Comparison of ENCODE assay signal across 8 cellular contexts in the genomic region with DNA sequence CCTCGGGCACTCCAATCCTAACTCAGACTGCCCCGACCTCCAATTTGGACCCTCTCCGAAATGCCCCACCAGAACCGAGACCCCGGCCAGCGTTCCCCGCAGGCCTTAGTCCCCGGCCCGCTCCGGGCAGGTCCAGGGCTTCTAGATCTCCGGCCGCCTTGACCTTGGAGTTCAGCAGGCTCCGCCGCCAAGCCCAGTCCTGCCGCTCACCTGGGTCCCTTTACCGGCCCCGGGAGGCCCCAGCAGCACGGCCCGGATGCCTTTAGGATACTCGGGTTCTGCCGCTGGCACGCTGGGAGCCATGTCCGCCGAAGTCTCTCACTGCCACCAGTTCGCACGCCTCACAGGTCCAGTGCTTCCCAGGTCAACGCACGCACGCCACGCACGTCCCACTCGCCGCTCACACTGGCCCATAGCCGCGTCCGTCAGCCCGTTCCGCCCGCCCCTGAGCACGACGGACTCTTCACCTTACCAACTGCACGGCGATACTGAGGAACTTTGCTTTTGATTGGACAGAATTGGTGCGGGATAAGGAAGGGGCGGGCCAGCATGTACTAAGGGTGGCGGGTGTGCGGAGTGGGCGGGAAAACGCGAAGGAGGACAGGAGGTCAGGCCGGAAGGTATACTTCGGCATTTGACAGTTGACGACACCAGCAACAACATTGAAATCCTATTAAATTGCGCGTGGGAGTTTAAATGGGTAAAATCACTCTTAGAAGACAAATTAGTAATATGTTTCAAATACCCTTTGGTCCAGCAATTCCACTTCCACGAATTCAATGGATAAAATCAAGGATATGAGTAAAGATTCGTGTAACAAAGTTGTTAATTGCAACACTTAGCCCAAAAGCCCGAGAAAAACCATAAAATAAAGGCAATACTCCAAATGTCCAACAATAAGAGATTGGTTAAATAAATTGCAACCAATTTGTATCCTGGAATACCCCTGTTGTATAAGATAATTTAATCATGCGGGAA. TPM values are rescaled to one million over a fixed set of nuclear protein-coding genes. Genes with fewer than 3 reads are reported as not detected.
DNase-seq lines count a peak whose midpoint lies in the region; TF ChIP-seq lines count a peak whose summit lies in the region.

A gene (minus strand): TSS at position 358 of the 978 bp plus-strand sequence. CDS start 55 bp downstream, at position 303.

- TF ChIP-seq CTCF in GM20000 (IDR thresholded peaks at IDR 0.05; ENCODE audit: extremely low read depth, missing control alignments): no peak

- H3K4me3 ChIP-seq in effector memory CD4-positive, alpha-beta T cell (ENCODE audit: insufficient read depth, low read depth, low read length, poor library complexity, severe bottlenecking): peak within 1 kb of the TSS; percentile 86

- CTCF ChIA-PET in activated CD8-positive, alpha-beta memory T cell treated with anti-CD3 and anti-CD28 coated beads for 36 hours (lab: Charles Lee): no interaction called here

- no peaks in the 10 kb centered on the region for H3K9me3 ChIP-seq in effector memory CD4-positive, alpha-beta T cell (ENCODE audit: control insufficient read depth, low read length)

- H3K27ac ChIP-seq in effector memory CD4-positive, alpha-beta T cell (ENCODE audit: insufficient read depth, low read length, poor library complexity, severe bottlenecking): peak within 1 kb of the TSS; percentile 58

- POLR2A ChIA-PET in activated CD8-positive, alpha-beta memory T cell treated with anti-CD3 and anti-CD28 coated beads for 36 hours (lab: Charles Lee): no interaction called here

- H3K4me1 ChIP-seq in effector memory CD4-positive, alpha-beta T cell (ENCODE audit: control insufficient read depth, insufficient read depth, low read length, poor library complexity, severe bottlenecking): peaks cover 5% of the 10 kb centered on the region

- no peaks in the 10 kb centered on the region for H3K36me3 ChIP-seq in effector memory CD4-positive, alpha-beta T cell (ENCODE audit: control insufficient read depth, insufficient read depth, low read length)

- H3K27me3 ChIP-seq in effector memory CD4-positive, alpha-beta T cell (replicated peaks; ENCODE audit: control insufficient read depth, insufficient read depth, low read length, poor library complexity, severe bottlenecking): no peaks in the 10 kb centered on the region

- DNase-seq in CMK (ENCODE audit: low read depth) (peak; percentile 99), GM20000 (ENCODE audit: low spot score) (peak; percentile 95), HT-29 (ENCODE audit: low spot score) (peak; percentile 98), NOMO-1 (lab: John Stamatoyannopoulos, UW; ENCODE audit: unreplicated experiment in 2 of 2) (peak; percentile 99 to 100), lung microvascular endothelial cell (ENCODE audit: low read depth in 2 of 2) (peak; percentile 99)
- DNase-seq in effector memory CD4-positive, alpha-beta T cell: peak; percentile 71 to 81 (median 81)
- peak; percentile 83 to 90 (median 90) for DNase-seq in stimulated activated CD4-positive, alpha-beta T cell treated with anti-CD3 and anti-CD28 coated beads, TNF-alpha, amount 100 ng/mL, for 48 hours (ENCODE audit: low read depth in 3 of 3)

RNA-seq across cellular contexts. Expression of the gene that starts here (rescaled TPM):
- 204 and 223 TPM in 2 replicates for total RNA-seq in HT-29 (2014; rRNA removed; shearing (Covaris generic))
- 100 to 1,000 TPM; 384 TPM for total RNA-seq in activated CD8-positive, alpha-beta memory T cell treated with anti-CD3 and anti-CD28 coated beads for 36 hours
- 46.2 and 54.6 TPM in 2 replicates for total RNA-seq in lung microvascular endothelial cell

Comparison
In these comparisons a context has a peak if more than half of its experiments do, and no peak if none do; other contexts are left out.
1. Peak in every context shown above with its lines: DNase-seq, H3K4me3 ChIP-seq and H3K27ac ChIP-seq.